Comparison of ENCODE assay signal across 8 cellular contexts in the genomic region with DNA sequence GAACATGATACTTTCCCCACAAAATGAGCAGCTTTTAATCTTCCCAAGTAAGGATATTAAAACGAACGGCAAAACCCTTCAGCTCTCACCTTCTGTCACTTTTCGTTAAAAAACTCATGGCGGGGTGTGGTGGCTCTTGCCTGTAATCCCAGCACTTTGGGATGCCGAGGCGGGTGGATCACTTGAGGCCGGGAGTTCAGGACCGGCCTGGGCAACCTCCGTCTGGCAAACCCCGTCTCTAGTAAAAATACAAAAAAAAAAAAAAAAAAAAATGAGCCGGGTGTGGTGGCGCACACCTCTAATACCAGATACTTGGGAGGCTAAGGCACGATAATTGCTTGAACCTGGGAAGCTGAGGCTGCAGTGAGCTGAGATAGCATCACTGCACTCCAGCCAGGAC. TPM values are rescaled to one million over a fixed set of nuclear protein-coding genes. Genes with fewer than 3 reads are reported as not detected.
DNase-seq lines count a peak whose midpoint lies in the region; ATAC-seq and TF ChIP-seq lines count a peak whose summit lies in the region.

No MANE protein-coding gene starts in this region.

- TF ChIP-seq CTCF in CD8-positive, alpha-beta T cell (IDR thresholded peaks at IDR 0.05) = no peak
- TF ChIP-seq CTCF in Panc1 (IDR thresholded peaks at IDR 0.05) (no peak), esophagus squamous epithelium (IDR thresholded peaks at IDR 0.05) (no peak), ovary (IDR thresholded peaks at IDR 0.05) (no peak)

- H3K36me3 Mint-ChIP-seq in CD8-positive, alpha-beta T cell = peaks cover 39% of the 10 kb centered on the region

- no peak for ATAC-seq in CD8-positive, alpha-beta T cell
- no peak for ATAC-seq in Panc1
- no peak for ATAC-seq in HG02623 (IDR thresholded peaks at IDR 0.05; ENCODE audit: unreplicated experiment)
- ATAC-seq in GM21786 (IDR thresholded peaks at IDR 0.05; ENCODE audit: unreplicated experiment) = no peak

- H3K27me3 ChIP-seq in CD8-positive, alpha-beta T cell (ENCODE audit: insufficient read depth, low read length) = no peaks in the 10 kb centered on the region
- H3K27me3 ChIP-seq in Panc1 (ENCODE audit: control insufficient read depth, insufficient read depth, low read length) (peaks cover 8% of the 10 kb centered on the region; the same call in 1 of the 2 replicates), esophagus squamous epithelium (peaks cover 0 to 23% (median 0%) of the 10 kb centered on the region in 4 donors), ovary (no peaks in the 10 kb centered on the region)

- peak overlapping the region; percentile 99 for H3K4me3 Mint-ChIP-seq in CD8-positive, alpha-beta T cell

- in situ Hi-C loops in Panc1 (cut with HindIII; ENCODE audit: low pct_unique_long_range_greater_than_20kb, low sequenced_read_pairs) = loop anchor here (10.0 kb wide), 1 partner anchor 48 kb away; no protein-coding TSS in a partner anchor

- TF ChIP-seq POLR2A in esophagus squamous epithelium (IDR thresholded peaks at IDR 0.05) (no peak), ovary (IDR thresholded peaks at IDR 0.05) (no peak)

- no peak for DNase-seq in CD8-positive, alpha-beta T cell
- DNase-seq in Panc1 (ENCODE audit: low read depth, low spot score) (no peak), esophagus squamous epithelium (lab: John Stamatoyannopoulos, UW) (no peak), ovary (no peak), UCSD-AML1 (lab: John Stamatoyannopoulos, UW; ENCODE audit: unreplicated experiment) (no peak), NCI-H1436 treated with DMSO at 0.1 percent for 48 hours (lab: John Stamatoyannopoulos, UW) (no peak)

- H3K4me1 Mint-ChIP-seq in CD8-positive, alpha-beta T cell (ENCODE audit: low read depth) = peaks cover 24% of the 10 kb centered on the region

- POLR2A ChIA-PET in CD8-positive, alpha-beta T cell (lab: Charles Lee) = interaction anchor here (0.5 to 0.8 kb wide), 4 partner anchors 12 to 164 kb away, joined by 3 to 6 read pairs (median 3); no protein-coding TSS in a partner anchor
- POLR2A ChIA-PET in Panc1 (lab: Charles Lee) = interaction anchor here (0.6 kb wide), 1 partner anchor 95 kb away, joined by 4 read pairs; no protein-coding TSS in a partner anchor

- H3K27ac ChIP-seq in CD8-positive, alpha-beta T cell (ENCODE audit: low read depth, low read length) = peak overlapping the region; percentile 88
- peak overlapping the region; percentile 83 for H3K27ac ChIP-seq in Panc1 (ENCODE audit: low read length)
- peak overlapping the region in 3 of 4 donors; percentile 89 to 92 (median 89) for H3K27ac ChIP-seq in esophagus squamous epithelium
- H3K27ac ChIP-seq in ovary = no peak overlapping the region

- H3K9me3 ChIP-seq in CD8-positive, alpha-beta T cell (ENCODE audit: low read length) = no peaks in the 10 kb centered on the region
- H3K9me3 ChIP-seq in Panc1 (ENCODE audit: control insufficient read depth, insufficient read depth, low read depth, low read length) = no peaks in the 10 kb centered on the region
- H3K9me3 ChIP-seq in esophagus squamous epithelium = no peaks in the 10 kb centered on the region
- H3K9me3 ChIP-seq in ovary = no peaks in the 10 kb centered on the region

- no peak overlapping the region for H3K27ac Mint-ChIP-seq in CD8-positive, alpha-beta T cell

- H3K36me3 ChIP-seq in CD8-positive, alpha-beta T cell (ENCODE audit: insufficient read depth, low read length) = peaks cover 37% of the 10 kb centered on the region
- H3K36me3 ChIP-seq in Panc1 (ENCODE audit: control insufficient read depth, insufficient read depth, low read length) (peaks cover 14% of the 10 kb centered on the region), esophagus squamous epithelium (peaks cover 18 to 37% (median 35%) of the 10 kb centered on the region in 3 donors), ovary (no peaks in the 10 kb centered on the region)

- CTCF ChIA-PET in CD8-positive, alpha-beta T cell (lab: Charles Lee) = interaction anchor here (1.1 kb wide), 1 partner anchor 14 kb away, joined by 3 read pairs; no protein-coding TSS in a partner anchor
- CTCF ChIA-PET in Panc1 (lab: Charles Lee) = no interaction called here

- BruUV-seq in Panc1 (replicated peaks; lab: Mats Ljungman, UMichigan) = TSS peak; percentile 73

- intact Hi-C loops in CD8-positive, alpha-beta T cell (cut with DNase I, micrococcal nuclease) = loop anchor here (1.0 to 10.0 kb wide), 6 partner anchors 7 to 1139 kb away; a partner anchor contains a TSS
- intact Hi-C loops in Panc1 (cut with micrococcal nuclease; ENCODE audit: unreplicated experiment) = no loop called here
- intact Hi-C loops in esophagus squamous epithelium (cut with DNase I) = no loop called here
- intact Hi-C loops in ovary (cut with DNase I) = no loop called here

- 66 to 68% methylated on average over 6 to 7 of the region's 13 CpGs for WGBS in esophagus squamous epithelium, 2 donors
- 69 to 75% (median 72%) methylated on average over 13 of the region's 13 CpGs for WGBS in ovary, 3 donors

- TF ChIP-seq EP300 in ovary (IDR thresholded peaks at IDR 0.05) = no peak

- H3K27me3 Mint-ChIP-seq in CD8-positive, alpha-beta T cell (ENCODE audit: low read depth) = peaks cover 13% of the 10 kb centered on the region

- peak overlapping the region; percentile 100 for H3K4me3 ChIP-seq in CD8-positive, alpha-beta T cell (ENCODE audit: low read depth, low read length)
- H3K4me3 ChIP-seq in Panc1 (ENCODE audit: low read depth in 2 of 2, low read length in 2 of 2) (peak overlapping the region; percentile 82 to 91), esophagus squamous epithelium (peak overlapping the region; percentile 81 to 92 (median 82)), ovary (peak overlapping the region; percentile 85)

- H3K9me3 Mint-ChIP-seq in CD8-positive, alpha-beta T cell = no peaks in the 10 kb centered on the region

- peaks cover 19% of the 10 kb centered on the region for H3K4me1 ChIP-seq in CD8-positive, alpha-beta T cell (ENCODE audit: insufficient read depth, low read length)
- no peaks in the 10 kb centered on the region for H3K4me1 ChIP-seq in Panc1 (ENCODE audit: control insufficient read depth, insufficient read depth, low read length)
- H3K4me1 ChIP-seq in esophagus squamous epithelium = peaks cover 9 to 24% (median 11%) of the 10 kb centered on the region in 3 donors
- no peaks in the 10 kb centered on the region for H3K4me1 ChIP-seq in ovary (ENCODE audit: insufficient read depth)

RNA-seq across cellular contexts. Expression of a gene that starts 0.9 kb away (rescaled TPM):
- 10 to 100 TPM; 42.4 to 52.2 TPM for total RNA-seq in CD8-positive, alpha-beta T cell
- total RNA-seq in Panc1 (2021; ENCODE audit: unreplicated experiment) (293 TPM), esophagus squamous epithelium (100 to 1,000 TPM in 3 of 4 donors, 10 to 100 TPM in 1; 96.5 to 141 (median 119) TPM), ovary (100 to 1,000 TPM in 2 of 7 donors, 10 to 100 TPM in 5; 54.0 to 112 (median 80.7) TPM)
- polyA plus RNA-seq in Panc1 (2012; ENCODE audit: insufficient read length) = 393 TPM
- polyA plus RNA-seq in ovary = 10 to 100 TPM; 68.5 to 80.3 TPM

RNA-seq across cellular contexts. Expression of a gene that starts 7.0 kb away (rescaled TPM):
- total RNA-seq in CD8-positive, alpha-beta T cell = 10 to 100 TPM; 33.4 to 36.6 TPM
- total RNA-seq in Panc1 (2021; ENCODE audit: unreplicated experiment) (38.0 TPM), esophagus squamous epithelium (10 to 100 TPM; 13.5 to 22.9 (median 15.8) TPM), ovary (10 to 100 TPM; 18.0 to 40.0 (median 27.2) TPM)
- polyA plus RNA-seq in Panc1 (2012; ENCODE audit: insufficient read length) = 48.6 TPM
- polyA plus RNA-seq in ovary = 10 to 100 TPM in 1 of 2 donors, 1 to 10 TPM in 1; 8.5 to 28.7 TPM

RNA-seq across cellular contexts. Expression of a gene that starts 38.5 kb away (rescaled TPM):
- 100 to 1,000 TPM; 136 to 141 TPM for total RNA-seq in CD8-positive, alpha-beta T cell
- 58.5 TPM for total RNA-seq in Panc1 (2021; ENCODE audit: unreplicated experiment)
- polyA plus RNA-seq in Panc1 (2012; ENCODE audit: insufficient read length) = 47.8 TPM
- 10 to 100 TPM; 28.5 to 52.1 (median 41.9) TPM for total RNA-seq in esophagus squamous epithelium
- total RNA-seq in ovary = 10 to 100 TPM; 50.2 to 77.6 (median 64.3) TPM
- 10 to 100 TPM; 14.8 to 77.3 TPM for polyA plus RNA-seq in ovary

Comparison
In these comparisons a context has a peak if more than half of its experiments do, and no peak if none do; other contexts are left out.
1. H3K27ac ChIP-seq: peak in CD8-positive, alpha-beta T cell (single experiment), Panc1 (single experiment) and esophagus squamous epithelium (3 of 4); none in ovary (0 of 2).
2. intact Hi-C loops: an anchor here in CD8-positive, alpha-beta T cell (1.0 to 10.0 kb wide); none called in Panc1, esophagus squamous epithelium and ovary.
3. Peak in every context shown above with its lines, with median percentiles within 50 percentile points of each other: H3K4me3 ChIP-seq.